ENCODE assay signal across 19 cellular contexts in genomic region chr5:15440434-15440833, GRCh38. TPM values are rescaled to one million over a fixed set of nuclear protein-coding genes. Genes with fewer than 3 reads are reported as not detected.
"Had no signal": no experiment of that assay in that cellular context is flagged by ENCODE, and none has a peak within 500 bp of the region (broad histone marks: within the 10 kb centered on the region; RNA-seq: fewer than 3 reads in every experiment).

No MANE protein-coding gene starts in this region.

- H3K36me3 ChIP-seq: cardiac muscle cell, gastrocnemius medialis, pancreas, spleen, tibial artery had no signal

- DNase-seq: activated B cell treated with CpG ODN at 0.5 μM for 24 hours; activated CD4-positive, alpha-beta T cell treated with anti-CD3 and anti-CD28 coated beads, Interleukin-2, amount 10 ng/mL, durations not matched to agents 24 days and 14 days; activated naive CD4-positive, alpha-beta T cell; aorta; gastrocnemius medialis; left cardiac atrium; pancreas; retina; SK-N-SH; spleen; stimulated activated CD4-positive, alpha-beta T cell treated with anti-CD3 and anti-CD28 coated beads, Interleukin-1b, Interleukin-23, amount 100 ng/mL, for 48 hours; T-helper 17 cell; tibial artery had no signal

- H3K36me3 Mint-ChIP-seq: stimulated activated memory B cell treated with anti-CD40 and anti-IgM and Interleukin-4, amounts not matched to agents 10 μg/mL and 1 μg/mL and 100 μg/mL, for 72 hours had no signal

- H3K27me3 ChIP-seq: cardiac muscle cell, gastrocnemius medialis, hepatocyte, pancreas, spleen, tibial artery had no signal

- H3K4me1 ChIP-seq: gastrocnemius medialis, pancreas, spleen had no signal

- H3K27ac Mint-ChIP-seq: activated B cell treated with CpG ODN at 0.5 μM for 24 hours; activated CD4-positive, alpha-beta T cell treated with anti-CD3 and anti-CD28 coated beads, Interleukin-2, amount 10 ng/mL, durations not matched to agents 24 days and 14 days; activated T-helper 1 cell treated with anti-CD3 and anti-CD28 coated beads, Interleukin-12 subunit alpha, Interleukin-12 subunit beta, Interleukin-2, Interleukin-4 antibody, amounts not matched to agents 30 ng/mL and 10 ng/mL and 1 ng/mL, durations not matched to agents 14 hours and 24 hours and 36 hours; stimulated activated memory B cell treated with anti-CD40 and anti-IgM and Interleukin-4, amounts not matched to agents 10 μg/mL and 1 μg/mL and 100 μg/mL, for 72 hours; T-helper 17 cell had no signal

- H3K9me3 Mint-ChIP-seq: neural crest cell had no signal

- H3K4me3 ChIP-seq: cardiac muscle cell, gastrocnemius medialis, hepatocyte, lung, pancreas, spleen, tibial artery had no signal

- H3K9me3 ChIP-seq: gastrocnemius medialis, pancreas, SK-N-SH, tibial artery had no signal

- H3K4me1 Mint-ChIP-seq: activated B cell treated with CpG ODN at 0.5 μM for 24 hours; activated CD4-positive, alpha-beta T cell treated with anti-CD3 and anti-CD28 coated beads, Interleukin-2, amount 10 ng/mL, durations not matched to agents 24 days and 14 days; neural crest cell; stimulated activated memory B cell treated with anti-CD40 and anti-IgM and Interleukin-4, amounts not matched to agents 10 μg/mL and 1 μg/mL and 100 μg/mL, for 72 hours; T-helper 17 cell had no signal

- H3K27me3 Mint-ChIP-seq: activated B cell treated with CpG ODN at 0.5 μM for 24 hours; activated CD4-positive, alpha-beta T cell treated with anti-CD3 and anti-CD28 coated beads, Interleukin-2, amount 10 ng/mL, durations not matched to agents 24 days and 14 days; stimulated activated memory B cell treated with anti-CD40 and anti-IgM and Interleukin-4, amounts not matched to agents 10 μg/mL and 1 μg/mL and 100 μg/mL, for 72 hours; T-helper 17 cell had no signal

- ATAC-seq: gastrocnemius medialis; pancreas; stimulated activated memory B cell treated with anti-CD40 and anti-IgM and Interleukin-4, amounts not matched to agents 10 μg/mL and 1 μg/mL and 100 μg/mL, for 72 hours; T-helper 17 cell had no signal

- H3K27ac ChIP-seq: cardiac muscle cell, gastrocnemius medialis, hepatocyte, pancreas, spleen, tibial artery had no signal

- H3K4me3 Mint-ChIP-seq: activated B cell treated with CpG ODN at 0.5 μM for 24 hours; activated CD4-positive, alpha-beta T cell treated with anti-CD3 and anti-CD28 coated beads, Interleukin-2, amount 10 ng/mL, durations not matched to agents 24 days and 14 days; activated T-helper 1 cell treated with anti-CD3 and anti-CD28 coated beads, Interleukin-12 subunit alpha, Interleukin-12 subunit beta, Interleukin-2, Interleukin-4 antibody, amounts not matched to agents 30 ng/mL and 10 ng/mL and 1 ng/mL, durations not matched to agents 14 hours and 24 hours and 36 hours; neural crest cell; stimulated activated memory B cell treated with anti-CD40 and anti-IgM and Interleukin-4, amounts not matched to agents 10 μg/mL and 1 μg/mL and 100 μg/mL, for 72 hours; T-helper 17 cell had no signal

RNA-seq across cellular contexts. Expression of gene FBXL7, which starts 59.5 kb away (rescaled TPM):
- total RNA-seq: activated B cell treated with CpG ODN at 0.5 μM for 24 hours; activated CD4-positive, alpha-beta T cell treated with anti-CD3 and anti-CD28 coated beads, Interleukin-2, amount 10 ng/mL, durations not matched to agents 24 days and 14 days; activated T-helper 1 cell treated with anti-CD3 and anti-CD28 coated beads, Interleukin-12 subunit alpha, Interleukin-12 subunit beta, Interleukin-2, Interleukin-4 antibody, amounts not matched to agents 30 ng/mL and 10 ng/mL and 1 ng/mL, durations not matched to agents 14 hours and 24 hours and 36 hours; T-helper 17 cell had no signal
